14 cellular contexts compared by ENCODE assay signal in genomic region chr11:25211635-25212251, GRCh38.
"Had no signal": no experiment of that assay in that cellular context is flagged by ENCODE, and none has a peak within 500 bp of the region (broad histone marks: within the 10 kb centered on the region; RNA-seq: fewer than 3 reads in every experiment).

No MANE protein-coding gene starts in this region.

- H3K27me3 ChIP-seq: left lung, neutrophil had no signal

- H3K9me3 ChIP-seq: neutrophil had no signal

- H3K9me3 Mint-ChIP-seq: activated CD4-positive, alpha-beta T cell treated with anti-CD3 and anti-CD28 coated beads, Interleukin-2, amount 10 ng/mL, durations not matched to agents 24 days and 14 days had no signal

- H3K27me3 Mint-ChIP-seq: activated CD4-positive, alpha-beta T cell treated with anti-CD3 and anti-CD28 coated beads, Interleukin-2, amount 10 ng/mL, durations not matched to agents 24 days and 14 days; activated naive CD8-positive, alpha-beta T cell treated with anti-CD3 and anti-CD28 coated beads for 36 hours; effector memory CD8-positive, alpha-beta T cell; naive thymus-derived CD8-positive, alpha-beta T cell; T-helper 17 cell had no signal

- H3K4me3 ChIP-seq: left lung, mucosa of descending colon had no signal

- H3K36me3 ChIP-seq: left lung, neutrophil had no signal

- H3K27ac Mint-ChIP-seq: activated CD4-positive, alpha-beta T cell treated with anti-CD3 and anti-CD28 coated beads, Interleukin-2, amount 10 ng/mL, durations not matched to agents 24 days and 14 days; activated naive CD8-positive, alpha-beta T cell treated with anti-CD3 and anti-CD28 coated beads for 36 hours; activated T-helper 1 cell treated with anti-CD3 and anti-CD28 coated beads, Interleukin-12 subunit alpha, Interleukin-12 subunit beta, Interleukin-2, Interleukin-4 antibody, amounts not matched to agents 30 ng/mL and 10 ng/mL and 1 ng/mL, durations not matched to agents 14 hours and 24 hours and 36 hours; effector memory CD8-positive, alpha-beta T cell; naive thymus-derived CD8-positive, alpha-beta T cell; stimulated activated effector memory CD8-positive, alpha-beta T cell treated with anti-CD3 and anti-CD28 coated beads, Interleukin-12 subunit alpha, Interleukin-12 subunit beta, amount 100 ng/mL, for 72 hours; T-helper 17 cell; WTC11 had no signal

- H3K27ac ChIP-seq: left lung, neutrophil had no signal

- ATAC-seq: effector memory CD8-positive, alpha-beta T cell; left lung; mucosa of descending colon; naive thymus-derived CD8-positive, alpha-beta T cell; stimulated activated effector memory CD8-positive, alpha-beta T cell treated with anti-CD3 and anti-CD28 coated beads, Interleukin-12 subunit alpha, Interleukin-12 subunit beta, amount 100 ng/mL, for 72 hours; T-helper 17 cell; WTC11 had no signal

- H3K4me1 ChIP-seq: left lung had no signal

- H3K36me3 Mint-ChIP-seq: activated naive CD8-positive, alpha-beta T cell treated with anti-CD3 and anti-CD28 coated beads for 36 hours; naive thymus-derived CD8-positive, alpha-beta T cell; stimulated activated effector memory CD8-positive, alpha-beta T cell treated with anti-CD3 and anti-CD28 coated beads, Interleukin-12 subunit alpha, Interleukin-12 subunit beta, amount 100 ng/mL, for 72 hours had no signal

- H3K4me3 Mint-ChIP-seq: activated CD4-positive, alpha-beta T cell treated with anti-CD3 and anti-CD28 coated beads, Interleukin-2, amount 10 ng/mL, durations not matched to agents 24 days and 14 days; activated naive CD8-positive, alpha-beta T cell treated with anti-CD3 and anti-CD28 coated beads for 36 hours; activated T-helper 1 cell treated with anti-CD3 and anti-CD28 coated beads, Interleukin-12 subunit alpha, Interleukin-12 subunit beta, Interleukin-2, Interleukin-4 antibody, amounts not matched to agents 30 ng/mL and 10 ng/mL and 1 ng/mL, durations not matched to agents 14 hours and 24 hours and 36 hours; effector memory CD8-positive, alpha-beta T cell; naive thymus-derived CD8-positive, alpha-beta T cell; stimulated activated effector memory CD8-positive, alpha-beta T cell treated with anti-CD3 and anti-CD28 coated beads, Interleukin-12 subunit alpha, Interleukin-12 subunit beta, amount 100 ng/mL, for 72 hours; T-helper 17 cell; WTC11 had no signal

- H3K4me1 Mint-ChIP-seq: activated CD4-positive, alpha-beta T cell treated with anti-CD3 and anti-CD28 coated beads, Interleukin-2, amount 10 ng/mL, durations not matched to agents 24 days and 14 days; activated naive CD8-positive, alpha-beta T cell treated with anti-CD3 and anti-CD28 coated beads for 36 hours; naive thymus-derived CD8-positive, alpha-beta T cell; stimulated activated effector memory CD8-positive, alpha-beta T cell treated with anti-CD3 and anti-CD28 coated beads, Interleukin-12 subunit alpha, Interleukin-12 subunit beta, amount 100 ng/mL, for 72 hours; T-helper 17 cell; WTC11 had no signal

- DNase-seq: activated CD4-positive, alpha-beta T cell treated with anti-CD3 and anti-CD28 coated beads, Interleukin-2, amount 10 ng/mL, durations not matched to agents 24 days and 14 days; activated naive CD8-positive, alpha-beta T cell treated with anti-CD3 and anti-CD28 coated beads for 36 hours; dermis blood vessel endothelial cell; effector memory CD8-positive, alpha-beta T cell; left lung; mucosa of descending colon; naive thymus-derived CD8-positive, alpha-beta T cell; retina; T-helper 17 cell had no signal

- FAIRE-seq: islet of Langerhans had no signal
